In genomic region chr9:70257991-70258691, GRCh38 we compare ENCODE assay signal across 8 cellular contexts. TPM values are rescaled to one million over a fixed set of nuclear protein-coding genes. Genes with fewer than 3 reads are reported as not detected.
DNase-seq lines count a peak whose midpoint lies in the region; ATAC-seq and TF ChIP-seq lines count a peak whose summit lies in the region.

No MANE protein-coding gene starts in this region.

- H3K27ac Mint-ChIP-seq in T-helper 17 cell: peak overlapping the region; percentile 97

- peak overlapping the region; percentile 95 for H3K4me3 ChIP-seq in H7 (ENCODE audit: insufficient read depth, low read depth, low read length)
- H3K4me3 ChIP-seq in lower leg skin (ENCODE audit: low read depth, poor library complexity, severe bottlenecking): peak overlapping the region; percentile 87

- H3K27me3 ChIP-seq in H7 (ENCODE audit: control insufficient read depth, insufficient read depth, low read length): no peaks in the 10 kb centered on the region

- peak overlapping the region; percentile 97 for H3K4me3 Mint-ChIP-seq in T-helper 17 cell

- H3K9me3 ChIP-seq in T-helper 17 cell (ENCODE audit: control insufficient read depth, low read length, poor library complexity, severe bottlenecking): no peaks in the 10 kb centered on the region

- H3K4me1 Mint-ChIP-seq in T-helper 17 cell: peaks cover 47% of the 10 kb centered on the region

- no peak for TF ChIP-seq CTCF in lower leg skin (IDR thresholded peaks at IDR 0.05)

- 4 to 6% methylated on average over 26 of the region's 27 CpGs for WGBS in lower leg skin, 2 donors

- intact Hi-C loops in lower leg skin (cut with DNase I; ENCODE audit: low total_unique reads): no loop called here

- DNase-seq in activated gamma-delta T cell (lab: John Stamatoyannopoulos, UW): peak; percentile 48
- no peak for DNase-seq in activated gamma-delta T cell treated with Interleukin-2 at 50 U/mL for 16 hours
- DNase-seq in H7: no peak
- DNase-seq in Kasumi-1 (lab: John Stamatoyannopoulos, UW): peak; percentile 44 to 55
- no peak for DNase-seq in T-helper 17 cell
- DNase-seq in effector CD8-positive, alpha-beta T cell (lab: John Stamatoyannopoulos, UW): peak; percentile 53
- no peak for DNase-seq in lower leg skin (ENCODE audit: low spot score in 2 of 2)
- DNase-seq in stimulated activated naive CD8-positive, alpha-beta T cell treated with anti-CD3 and anti-CD28 coated beads, Interleukin-15, Interleukin-2, amounts not matched to agents 100 U/mL and 50 U/mL, for 24 hours: peak; percentile 30

- H3K36me3 Mint-ChIP-seq in T-helper 17 cell (ENCODE audit: low read depth): peaks cover 9% of the 10 kb centered on the region

- no peaks in the 10 kb centered on the region for H3K27me3 Mint-ChIP-seq in T-helper 17 cell

- no peaks in the 10 kb centered on the region; the same call in 1 of the 2 replicates for H3K36me3 ChIP-seq in H7 (replicated peaks; ENCODE audit: control insufficient read depth, insufficient read depth, low read length)

- ATAC-seq in T-helper 17 cell: peak; percentile 70
- peak; percentile 41 for ATAC-seq in stimulated activated naive CD8-positive, alpha-beta T cell treated with anti-CD3 and anti-CD28 coated beads, Interleukin-15, Interleukin-2, amounts not matched to agents 100 U/mL and 50 U/mL, for 24 hours

- TF ChIP-seq POLR2A in lower leg skin (IDR thresholded peaks at IDR 0.05): no peak

RNA-seq across cellular contexts. Expression of gene SMC5, which starts 0.6 kb away (rescaled TPM):
- 11.1 and 25.9 TPM in 2 replicates for total RNA-seq in H7 (2014; rRNA removed; shearing (Covaris generic))
- total RNA-seq in T-helper 17 cell: 10 to 100 TPM; 26.5 to 31.1 TPM
- 10 to 100 TPM; 15.1 to 26.7 (median 19.1) TPM for total RNA-seq in lower leg skin

Comparison
In these comparisons a context has a peak if more than half of its experiments do, and no peak if none do; other contexts are left out.
1. DNase-seq: peak in activated gamma-delta T cell (single experiment), Kasumi-1 (2 of 2), effector CD8-positive, alpha-beta T cell (single experiment) and stimulated activated naive CD8-positive, alpha-beta T cell treated with anti-CD3 and anti-CD28 coated beads, Interleukin-15, Interleukin-2, amounts not matched to agents 100 U/mL and 50 U/mL, for 24 hours (single experiment); none in activated gamma-delta T cell treated with Interleukin-2 at 50 U/mL for 16 hours (single experiment), H7 (single experiment), T-helper 17 cell (0 of 3) and lower leg skin (0 of 2).